ENCODE assay signal across 1 cellular context in the genomic region with DNA sequence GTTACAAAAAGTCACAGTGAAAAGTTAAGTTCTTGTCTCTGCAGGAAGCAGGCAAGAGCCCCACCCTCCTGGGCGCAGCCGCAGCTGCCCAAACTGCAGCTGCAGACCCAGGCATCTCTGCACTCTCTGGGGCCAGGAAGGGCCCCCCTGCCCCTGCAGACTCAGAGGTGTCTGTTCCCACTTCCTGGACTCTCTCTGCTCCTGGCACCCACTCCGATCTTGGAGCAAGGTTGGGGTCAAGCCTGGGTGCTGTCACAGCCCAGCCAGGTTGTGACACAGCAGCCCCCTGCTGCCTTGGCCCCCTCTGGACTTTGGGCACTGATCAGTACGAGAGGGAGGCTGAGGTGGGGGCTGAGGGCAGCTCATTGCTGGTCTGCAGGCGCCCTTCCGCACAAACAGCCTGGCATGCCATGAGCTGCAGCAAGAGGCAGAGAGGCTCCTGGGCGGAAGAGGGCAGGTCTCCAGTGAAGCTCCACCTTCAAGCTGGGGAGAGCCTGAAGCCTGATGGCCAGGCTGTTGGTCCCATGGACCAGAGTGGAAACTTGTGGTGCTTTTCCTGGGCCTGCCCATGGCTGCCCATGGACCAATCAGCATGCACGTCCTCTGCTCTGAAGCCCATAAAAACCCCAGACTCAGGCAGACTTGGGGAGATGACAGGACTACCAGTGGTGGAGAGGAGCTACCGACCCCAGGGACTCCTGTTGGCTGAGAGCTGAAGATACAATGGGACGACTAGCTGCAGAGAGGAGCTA.
A peak's percentile ranks its signal among the peaks of the same experiment; 100 is the strongest.
TF ChIP-seq lines count a peak whose summit lies in the region.

No MANE protein-coding gene starts in this region.

TF ChIP-seq in HepG2, 621 proteins besides CTCF, POLR2A, EP300 and RAD21 (continued from another document and continues in another):
- TF ChIP-seq, protein P1, sequence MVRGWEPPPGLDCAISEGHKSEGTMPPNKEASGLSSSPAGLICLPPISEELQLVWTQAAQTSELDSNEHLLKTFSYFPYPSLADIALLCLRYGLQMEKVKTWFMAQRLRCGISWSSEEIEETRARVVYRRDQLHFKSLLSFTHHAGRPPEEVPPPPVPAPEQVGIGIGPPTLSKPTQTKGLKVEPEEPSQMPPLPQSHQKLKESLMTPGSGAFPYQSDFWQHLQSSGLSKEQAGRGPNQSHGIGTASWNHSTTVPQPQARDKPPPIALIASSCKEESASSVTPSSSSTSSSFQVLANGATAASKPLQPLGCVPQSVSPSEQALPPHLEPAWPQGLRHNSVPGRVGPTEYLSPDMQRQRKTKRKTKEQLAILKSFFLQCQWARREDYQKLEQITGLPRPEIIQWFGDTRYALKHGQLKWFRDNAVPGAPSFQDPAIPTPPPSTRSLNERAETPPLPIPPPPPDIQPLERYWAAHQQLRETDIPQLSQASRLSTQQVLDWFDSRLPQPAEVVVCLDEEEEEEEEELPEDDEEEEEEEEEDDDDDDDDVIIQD (CRISPR knock-in tag; IDR thresholded peaks at IDR 0.05; ENCODE audit: low read depth): peak; percentile 84; the same call in 1 of the 2 replicates
- TF ChIP-seq ZNF44 (CRISPR knock-in tag; IDR thresholded peaks at IDR 0.05) (no peak), MIER3 (CRISPR knock-in tag; IDR thresholded peaks at IDR 0.05; ENCODE audit: borderline replicate concordance) (peak; percentile 79; the same call in 1 of the 2 replicates), ZNF746 (CRISPR knock-in tag; IDR thresholded peaks at IDR 0.05) (no peak), ZNF572 (CRISPR knock-in tag; IDR thresholded peaks at IDR 0.05) (peak; percentile 36; the same call in 1 of the 2 replicates), ZSCAN30 (CRISPR knock-in tag; IDR thresholded peaks at IDR 0.05) (no peak), FOXA1 (IDR thresholded peaks at IDR 0.05) (no peak), FOXA1 (CRISPR knock-in tag; IDR thresholded peaks at IDR 0.05) (no peak), GTF2F1 (IDR thresholded peaks at IDR 0.05; ENCODE audit: low read length) (no peak), ZNF775 (CRISPR knock-in tag; IDR thresholded peaks at IDR 0.05; ENCODE audit: borderline replicate concordance) (no peak), FOXA3 (CRISPR knock-in tag; IDR thresholded peaks at IDR 0.05) (peak; percentile 37; the same call in 1 of the 2 replicates), MTA1 (CRISPR knock-in tag; IDR thresholded peaks at IDR 0.05; ENCODE audit: borderline replicate concordance) (peak; percentile 98), NR3C1 (CRISPR knock-in tag; IDR thresholded peaks at IDR 0.05) (no peak), REXO4 (CRISPR knock-in tag; IDR thresholded peaks at IDR 0.05; ENCODE audit: borderline replicate concordance) (no peak), ZNF292 (CRISPR knock-in tag; IDR thresholded peaks at IDR 0.05; ENCODE audit: borderline replicate concordance, low read depth) (peak; percentile 99), SSRP1 (CRISPR knock-in tag; IDR thresholded peaks at IDR 0.05) (no peak), PHB2 (IDR thresholded peaks at IDR 0.05; ENCODE audit: partially characterized antibody) (no peak), ZNF713 (CRISPR knock-in tag; IDR thresholded peaks at IDR 0.05) (no peak), ZNF451 (CRISPR knock-in tag; IDR thresholded peaks at IDR 0.05) (peak; percentile 69; the same call in 1 of the 2 replicates), NFE2 (CRISPR knock-in tag; IDR thresholded peaks at IDR 0.05) (no peak), U2AF2 (IDR thresholded peaks at IDR 0.05; ENCODE audit: low read depth, low read length) (no peak), SP4 (CRISPR knock-in tag; IDR thresholded peaks at IDR 0.05) (peak; percentile 61; the same call in 1 of the 2 replicates), PHF5A (CRISPR knock-in tag; IDR thresholded peaks at IDR 0.05; ENCODE audit: low read depth, unreplicated experiment) (no peak), ZBTB7B (CRISPR knock-in tag; IDR thresholded peaks at IDR 0.05) (peak; percentile 87), TMF1 (CRISPR knock-in tag; IDR thresholded peaks at IDR 0.05; ENCODE audit: low read depth) (no peak), ZNF724P (CRISPR knock-in tag; IDR thresholded peaks at IDR 0.05; ENCODE audit: borderline replicate concordance) (no peak; the same call in 1 of the 2 replicates), ZNF589 (CRISPR knock-in tag; conservative IDR thresholded peaks at IDR 0.05) (0 out of 2 replicates have a peak, but pooled peaks have one; percentile 38), MED8 (CRISPR knock-in tag; IDR thresholded peaks at IDR 0.05; ENCODE audit: insufficient replicate concordance) (peak; percentile 47), ZNF24 (IDR thresholded peaks at IDR 0.05) (no peak), RORA (CRISPR knock-in tag; IDR thresholded peaks at IDR 0.05) (no peak), MXI1 (IDR thresholded peaks at IDR 0.05; ENCODE audit: borderline replicate concordance, low read depth, low read length) (peak; percentile 29; the same call in 1 of the 3 replicates), MBD4 (IDR thresholded peaks at IDR 0.05; ENCODE audit: borderline replicate concordance, low read length) (no peak), ZNF101 (CRISPR knock-in tag; IDR thresholded peaks at IDR 0.05; ENCODE audit: borderline replicate concordance, low read depth) (no peak)
- TF ChIP-seq, protein P2, sequence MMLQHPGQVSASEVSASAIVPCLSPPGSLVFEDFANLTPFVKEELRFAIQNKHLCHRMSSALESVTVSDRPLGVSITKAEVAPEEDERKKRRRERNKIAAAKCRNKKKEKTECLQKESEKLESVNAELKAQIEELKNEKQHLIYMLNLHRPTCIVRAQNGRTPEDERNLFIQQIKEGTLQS (CRISPR knock-in tag; IDR thresholded peaks at IDR 0.05): no peak
- TF ChIP-seq, protein P3, sequence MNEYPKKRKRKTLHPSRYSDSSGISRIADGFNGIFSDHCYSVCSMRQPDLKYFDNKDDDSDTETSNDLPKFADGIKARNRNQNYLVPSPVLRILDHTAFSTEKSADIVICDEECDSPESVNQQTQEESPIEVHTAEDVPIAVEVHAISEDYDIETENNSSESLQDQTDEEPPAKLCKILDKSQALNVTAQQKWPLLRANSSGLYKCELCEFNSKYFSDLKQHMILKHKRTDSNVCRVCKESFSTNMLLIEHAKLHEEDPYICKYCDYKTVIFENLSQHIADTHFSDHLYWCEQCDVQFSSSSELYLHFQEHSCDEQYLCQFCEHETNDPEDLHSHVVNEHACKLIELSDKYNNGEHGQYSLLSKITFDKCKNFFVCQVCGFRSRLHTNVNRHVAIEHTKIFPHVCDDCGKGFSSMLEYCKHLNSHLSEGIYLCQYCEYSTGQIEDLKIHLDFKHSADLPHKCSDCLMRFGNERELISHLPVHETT (CRISPR knock-in tag; conservative IDR thresholded peaks at IDR 0.05): no peak
- TF ChIP-seq, protein P4, sequence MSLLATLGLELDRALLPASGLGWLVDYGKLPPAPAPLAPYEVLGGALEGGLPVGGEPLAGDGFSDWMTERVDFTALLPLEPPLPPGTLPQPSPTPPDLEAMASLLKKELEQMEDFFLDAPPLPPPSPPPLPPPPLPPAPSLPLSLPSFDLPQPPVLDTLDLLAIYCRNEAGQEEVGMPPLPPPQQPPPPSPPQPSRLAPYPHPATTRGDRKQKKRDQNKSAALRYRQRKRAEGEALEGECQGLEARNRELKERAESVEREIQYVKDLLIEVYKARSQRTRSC (CRISPR knock-in tag; IDR thresholded peaks at IDR 0.05; ENCODE audit: low read depth): no peak
- TF ChIP-seq, protein P5, sequence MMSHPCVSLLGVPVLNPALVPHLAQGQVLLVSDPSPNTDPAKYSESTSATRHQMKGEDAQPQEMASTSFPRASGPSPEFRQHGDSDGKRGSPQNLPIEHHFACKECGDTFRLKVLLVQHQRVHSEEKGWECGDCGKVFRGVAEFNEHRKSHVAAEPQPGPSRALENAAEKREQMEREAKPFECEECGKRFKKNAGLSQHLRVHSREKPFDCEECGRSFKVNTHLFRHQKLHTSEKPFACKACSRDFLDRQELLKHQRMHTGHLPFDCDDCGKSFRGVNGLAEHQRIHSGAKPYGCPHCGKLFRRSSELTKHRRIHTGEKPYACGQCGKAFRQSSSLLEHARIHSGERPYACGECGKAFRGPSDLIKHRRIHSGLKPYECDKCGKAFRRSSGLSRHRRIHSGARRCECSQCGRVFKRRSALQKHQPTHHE (CRISPR knock-in tag; IDR thresholded peaks at IDR 0.05; ENCODE audit: borderline replicate concordance): no peak
- TF ChIP-seq, protein P6, sequence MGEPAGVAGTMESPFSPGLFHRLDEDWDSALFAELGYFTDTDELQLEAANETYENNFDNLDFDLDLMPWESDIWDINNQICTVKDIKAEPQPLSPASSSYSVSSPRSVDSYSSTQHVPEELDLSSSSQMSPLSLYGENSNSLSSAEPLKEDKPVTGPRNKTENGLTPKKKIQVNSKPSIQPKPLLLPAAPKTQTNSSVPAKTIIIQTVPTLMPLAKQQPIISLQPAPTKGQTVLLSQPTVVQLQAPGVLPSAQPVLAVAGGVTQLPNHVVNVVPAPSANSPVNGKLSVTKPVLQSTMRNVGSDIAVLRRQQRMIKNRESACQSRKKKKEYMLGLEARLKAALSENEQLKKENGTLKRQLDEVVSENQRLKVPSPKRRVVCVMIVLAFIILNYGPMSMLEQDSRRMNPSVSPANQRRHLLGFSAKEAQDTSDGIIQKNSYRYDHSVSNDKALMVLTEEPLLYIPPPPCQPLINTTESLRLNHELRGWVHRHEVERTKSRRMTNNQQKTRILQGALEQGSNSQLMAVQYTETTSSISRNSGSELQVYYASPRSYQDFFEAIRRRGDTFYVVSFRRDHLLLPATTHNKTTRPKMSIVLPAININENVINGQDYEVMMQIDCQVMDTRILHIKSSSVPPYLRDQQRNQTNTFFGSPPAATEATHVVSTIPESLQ (CRISPR knock-in tag; conservative IDR thresholded peaks at IDR 0.05): 0 out of 2 replicates have a peak, but pooled peaks have one; percentile 56
- TF ChIP-seq, protein P7, sequence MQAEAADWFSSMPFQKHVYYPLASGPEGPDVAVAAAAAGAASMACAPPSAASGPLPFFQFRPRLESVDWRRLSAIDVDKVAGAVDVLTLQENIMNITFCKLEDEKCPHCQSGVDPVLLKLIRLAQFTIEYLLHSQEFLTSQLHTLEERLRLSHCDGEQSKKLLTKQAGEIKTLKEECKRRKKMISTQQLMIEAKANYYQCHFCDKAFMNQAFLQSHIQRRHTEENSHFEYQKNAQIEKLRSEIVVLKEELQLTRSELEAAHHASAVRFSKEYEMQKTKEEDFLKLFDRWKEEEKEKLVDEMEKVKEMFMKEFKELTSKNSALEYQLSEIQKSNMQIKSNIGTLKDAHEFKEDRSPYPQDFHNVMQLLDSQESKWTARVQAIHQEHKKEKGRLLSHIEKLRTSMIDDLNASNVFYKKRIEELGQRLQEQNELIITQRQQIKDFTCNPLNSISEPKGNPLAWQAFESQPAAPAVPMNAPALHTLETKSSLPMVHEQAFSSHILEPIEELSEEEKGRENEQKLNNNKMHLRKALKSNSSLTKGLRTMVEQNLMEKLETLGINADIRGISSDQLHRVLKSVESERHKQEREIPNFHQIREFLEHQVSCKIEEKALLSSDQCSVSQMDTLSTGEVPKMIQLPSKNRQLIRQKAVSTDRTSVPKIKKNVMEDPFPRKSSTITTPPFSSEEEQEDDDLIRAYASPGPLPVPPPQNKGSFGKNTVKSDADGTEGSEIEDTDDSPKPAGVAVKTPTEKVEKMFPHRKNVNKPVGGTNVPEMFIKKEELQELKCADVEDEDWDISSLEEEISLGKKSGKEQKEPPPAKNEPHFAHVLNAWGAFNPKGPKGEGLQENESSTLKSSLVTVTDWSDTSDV (CRISPR knock-in tag; IDR thresholded peaks at IDR 0.05): no peak
- TF ChIP-seq, protein P8, sequence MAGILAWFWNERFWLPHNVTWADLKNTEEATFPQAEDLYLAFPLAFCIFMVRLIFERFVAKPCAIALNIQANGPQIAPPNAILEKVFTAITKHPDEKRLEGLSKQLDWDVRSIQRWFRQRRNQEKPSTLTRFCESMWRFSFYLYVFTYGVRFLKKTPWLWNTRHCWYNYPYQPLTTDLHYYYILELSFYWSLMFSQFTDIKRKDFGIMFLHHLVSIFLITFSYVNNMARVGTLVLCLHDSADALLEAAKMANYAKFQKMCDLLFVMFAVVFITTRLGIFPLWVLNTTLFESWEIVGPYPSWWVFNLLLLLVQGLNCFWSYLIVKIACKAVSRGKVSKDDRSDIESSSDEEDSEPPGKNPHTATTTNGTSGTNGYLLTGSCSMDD (CRISPR knock-in tag; IDR thresholded peaks at IDR 0.05): no peak
- TF ChIP-seq, protein P9, sequence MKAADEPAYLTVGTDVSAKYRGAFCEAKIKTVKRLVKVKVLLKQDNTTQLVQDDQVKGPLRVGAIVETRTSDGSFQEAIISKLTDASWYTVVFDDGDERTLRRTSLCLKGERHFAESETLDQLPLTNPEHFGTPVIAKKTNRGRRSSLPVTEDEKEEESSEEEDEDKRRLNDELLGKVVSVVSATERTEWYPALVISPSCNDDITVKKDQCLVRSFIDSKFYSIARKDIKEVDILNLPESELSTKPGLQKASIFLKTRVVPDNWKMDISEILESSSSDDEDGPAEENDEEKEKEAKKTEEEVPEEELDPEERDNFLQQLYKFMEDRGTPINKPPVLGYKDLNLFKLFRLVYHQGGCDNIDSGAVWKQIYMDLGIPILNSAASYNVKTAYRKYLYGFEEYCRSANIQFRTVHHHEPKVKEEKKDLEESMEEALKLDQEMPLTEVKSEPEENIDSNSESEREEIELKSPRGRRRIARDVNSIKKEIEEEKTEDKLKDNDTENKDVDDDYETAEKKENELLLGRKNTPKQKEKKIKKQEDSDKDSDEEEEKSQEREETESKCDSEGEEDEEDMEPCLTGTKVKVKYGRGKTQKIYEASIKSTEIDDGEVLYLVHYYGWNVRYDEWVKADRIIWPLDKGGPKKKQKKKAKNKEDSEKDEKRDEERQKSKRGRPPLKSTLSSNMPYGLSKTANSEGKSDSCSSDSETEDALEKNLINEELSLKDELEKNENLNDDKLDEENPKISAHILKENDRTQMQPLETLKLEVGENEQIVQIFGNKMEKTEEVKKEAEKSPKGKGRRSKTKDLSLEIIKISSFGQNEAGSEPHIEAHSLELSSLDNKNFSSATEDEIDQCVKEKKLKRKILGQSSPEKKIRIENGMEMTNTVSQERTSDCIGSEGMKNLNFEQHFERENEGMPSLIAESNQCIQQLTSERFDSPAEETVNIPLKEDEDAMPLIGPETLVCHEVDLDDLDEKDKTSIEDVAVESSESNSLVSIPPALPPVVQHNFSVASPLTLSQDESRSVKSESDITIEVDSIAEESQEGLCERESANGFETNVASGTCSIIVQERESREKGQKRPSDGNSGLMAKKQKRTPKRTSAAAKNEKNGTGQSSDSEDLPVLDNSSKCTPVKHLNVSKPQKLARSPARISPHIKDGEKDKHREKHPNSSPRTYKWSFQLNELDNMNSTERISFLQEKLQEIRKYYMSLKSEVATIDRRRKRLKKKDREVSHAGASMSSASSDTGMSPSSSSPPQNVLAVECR (CRISPR knock-in tag; IDR thresholded peaks at IDR 0.05; ENCODE audit: borderline replicate concordance): peak; percentile 86; the same call in 1 of the 2 replicates
- TF ChIP-seq, protein P10, sequence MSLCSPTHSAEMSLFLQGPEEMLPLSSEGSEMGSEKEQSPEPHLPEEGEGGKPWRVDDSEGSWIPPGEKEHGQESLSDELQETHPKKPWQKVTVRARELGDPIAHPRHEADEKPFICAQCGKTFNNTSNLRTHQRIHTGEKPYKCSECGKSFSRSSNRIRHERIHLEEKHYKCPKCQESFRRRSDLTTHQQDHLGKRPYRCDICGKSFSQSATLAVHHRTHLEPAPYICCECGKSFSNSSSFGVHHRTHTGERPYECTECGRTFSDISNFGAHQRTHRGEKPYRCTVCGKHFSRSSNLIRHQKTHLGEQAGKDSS (CRISPR knock-in tag; IDR thresholded peaks at IDR 0.05; ENCODE audit: borderline replicate concordance, low read depth): peak; percentile 89; the same call in 1 of the 2 replicates
